Comparison of ENCODE assay signal across 7 cellular contexts in genomic region chr2:74457549-74458131, GRCh38. TPM values are rescaled to one million over a fixed set of nuclear protein-coding genes. Genes with fewer than 3 reads are reported as not detected.
DNase-seq lines count a peak whose midpoint lies in the region; ATAC-seq lines count a peak whose summit lies in the region.

No MANE protein-coding gene starts in this region.

- intact Hi-C loops in activated CD4-positive, alpha-beta memory T cell treated with anti-CD3 and anti-CD28 coated beads for 36 hours (cut with micrococcal nuclease): loop anchor here (1.0 to 10.0 kb wide), 7 partner anchors 8 to 1223 kb away; partner anchors contain the start of genes AUP1, CCT7, HTRA2 and MOGS

- WGBS in ectodermal cell, 2 experiments: 0% methylated on average over 45 to 46 of the region's 46 CpGs

- H3K27me3 ChIP-seq in ectodermal cell (ENCODE audit: control insufficient read depth, insufficient read depth, low read length, poor library complexity, severe bottlenecking) (no peaks in the 10 kb centered on the region), mucosa of rectum (ENCODE audit: control insufficient read depth in 2 of 2, insufficient read depth in 2 of 2, low read length in 2 of 2) (no peaks in the 10 kb centered on the region)

- H3K4me1 Mint-ChIP-seq in activated CD4-positive, alpha-beta memory T cell treated with anti-CD3 and anti-CD28 coated beads for 36 hours (ENCODE audit: low read depth): peaks cover 55% of the 10 kb centered on the region

- H3K36me3 ChIP-seq in ectodermal cell (ENCODE audit: control insufficient read depth, insufficient read depth, low read length) (peaks cover 8% of the 10 kb centered on the region), mucosa of rectum (ENCODE audit: control insufficient read depth in 2 of 2, insufficient read depth in 2 of 2, low read length in 2 of 2) (peaks cover 8 to 16% of the 10 kb centered on the region in 2 donors)

- H3K36me3 Mint-ChIP-seq in activated CD4-positive, alpha-beta memory T cell treated with anti-CD3 and anti-CD28 coated beads for 36 hours: peaks cover 13% of the 10 kb centered on the region

- CTCF ChIA-PET in activated CD4-positive, alpha-beta memory T cell treated with anti-CD3 and anti-CD28 coated beads for 36 hours (lab: Charles Lee): interaction anchor here (0.9 to 3.6 kb wide), 4 partner anchors 9 to 74 kb away, joined by 5 to 19 read pairs (median 14); partner anchors contain the start of genes CCDC142, HTRA2 and TTC31

- H3K9ac ChIP-seq in mucosa of rectum (ENCODE audit: low read depth in 1 of 2, low read length in 2 of 2): peak overlapping the region; percentile 86 to 95

- peak overlapping the region; percentile 87 for H3K4me3 Mint-ChIP-seq in activated CD4-positive, alpha-beta memory T cell treated with anti-CD3 and anti-CD28 coated beads for 36 hours

- H3K4me1 ChIP-seq in ectodermal cell (ENCODE audit: control insufficient read depth, insufficient read depth, low read length) (peaks cover 12% of the 10 kb centered on the region), mucosa of rectum (ENCODE audit: control insufficient read depth in 2 of 2, insufficient read depth in 2 of 2, low read length in 2 of 2) (peaks cover 25 to 26% of the 10 kb centered on the region in 2 donors)

- peak; percentile 69 for DNase-seq in NCI-H2107 (lab: John Stamatoyannopoulos, UW)
- peak; percentile 89 for DNase-seq in activated CD4-positive, alpha-beta memory T cell treated with anti-CD3 and anti-CD28 coated beads for 36 hours
- DNase-seq in stimulated activated CD8-positive, alpha-beta memory T cell treated with anti-CD3 and anti-CD28 coated beads, Interleukin-7, amount 100 ng/mL, for 24 hours (ENCODE audit: low read depth): peak; percentile 63

- ATAC-seq in GM18519 (IDR thresholded peaks at IDR 0.05; ENCODE audit: low FRiP score, unreplicated experiment): peak; percentile 4
- ATAC-seq in HG02763 (IDR thresholded peaks at IDR 0.05; ENCODE audit: unreplicated experiment): peak; percentile 36

- H3K27ac ChIP-seq in ectodermal cell (ENCODE audit: insufficient read depth, low read depth, low read length, poor library complexity, severe bottlenecking) (peak overlapping the region; percentile 94), mucosa of rectum (ENCODE audit: low read depth in 2 of 2, low read length in 2 of 2) (peak overlapping the region; percentile 94 to 100)

- H3K27me3 Mint-ChIP-seq in activated CD4-positive, alpha-beta memory T cell treated with anti-CD3 and anti-CD28 coated beads for 36 hours: peaks cover 2% of the 10 kb centered on the region

- H3K4me3 ChIP-seq in ectodermal cell (ENCODE audit: insufficient read depth, low read depth, low read length) (peak overlapping the region; percentile 75), mucosa of rectum (ENCODE audit: low read length in 2 of 2) (peak overlapping the region; percentile 82 to 91)

- peak overlapping the region; percentile 99 for H3K27ac Mint-ChIP-seq in activated CD4-positive, alpha-beta memory T cell treated with anti-CD3 and anti-CD28 coated beads for 36 hours

- no peaks in the 10 kb centered on the region for H3K9me3 ChIP-seq in ectodermal cell (ENCODE audit: control insufficient read depth, low read length)
- H3K9me3 ChIP-seq in mucosa of rectum (ENCODE audit: control insufficient read depth in 2 of 2, low read length in 2 of 2): no peaks in the 10 kb centered on the region

- H3K9me3 Mint-ChIP-seq in activated CD4-positive, alpha-beta memory T cell treated with anti-CD3 and anti-CD28 coated beads for 36 hours: no peaks in the 10 kb centered on the region

- POLR2A ChIA-PET in activated CD4-positive, alpha-beta memory T cell treated with anti-CD3 and anti-CD28 coated beads for 36 hours (lab: Charles Lee): interaction anchor here (0.9 to 3.2 kb wide), 6 partner anchors 14 to 253 kb away, joined by 3 to 20 read pairs (median 12); partner anchors contain the start of genes AUP1, C2orf81, CCDC142 and HTRA2

RNA-seq across cellular contexts. Expression of gene WBP1, which starts 0.6 kb away (rescaled TPM):
- 10 to 100 TPM; 32.9 to 35.9 TPM for total RNA-seq in activated CD4-positive, alpha-beta memory T cell treated with anti-CD3 and anti-CD28 coated beads for 36 hours
- 133 TPM for polyA plus RNA-seq in ectodermal cell (2013, experiment 1 of 4)
- polyA plus RNA-seq in ectodermal cell (2013, experiment 2 of 4): 133 TPM
- 112 TPM for polyA plus RNA-seq in ectodermal cell (2013, experiment 3 of 4)
- 131 TPM for polyA plus RNA-seq in ectodermal cell (2013, experiment 4 of 4)

RNA-seq across cellular contexts. Expression of gene INO80B, which starts 2.8 kb away (rescaled TPM):
- total RNA-seq in activated CD4-positive, alpha-beta memory T cell treated with anti-CD3 and anti-CD28 coated beads for 36 hours: 10 to 100 TPM; 32.8 to 35.0 TPM
- 31.6 TPM for polyA plus RNA-seq in ectodermal cell (2013, experiment 1 of 4)
- polyA plus RNA-seq in ectodermal cell (2013, experiment 2 of 4): 27.1 TPM
- 16.5 TPM for polyA plus RNA-seq in ectodermal cell (2013, experiment 3 of 4)
- polyA plus RNA-seq in ectodermal cell (2013, experiment 4 of 4): 17.9 TPM

RNA-seq across cellular contexts. Expression of gene MOGS, which starts 7.5 kb away (rescaled TPM):
- 10 to 100 TPM; 56.5 to 58.2 TPM for total RNA-seq in activated CD4-positive, alpha-beta memory T cell treated with anti-CD3 and anti-CD28 coated beads for 36 hours
- polyA plus RNA-seq in ectodermal cell (2013, experiment 1 of 4): 59.2 TPM
- polyA plus RNA-seq in ectodermal cell (2013, experiment 2 of 4): 56.1 TPM
- 46.2 TPM for polyA plus RNA-seq in ectodermal cell (2013, experiment 3 of 4)
- polyA plus RNA-seq in ectodermal cell (2013, experiment 4 of 4): 51.4 TPM

RNA-seq across cellular contexts. Expression of gene MRPL53, which starts 14.8 kb away (rescaled TPM):
- total RNA-seq in activated CD4-positive, alpha-beta memory T cell treated with anti-CD3 and anti-CD28 coated beads for 36 hours: 100 to 1,000 TPM; 117 to 121 TPM
- 46.6 TPM for polyA plus RNA-seq in ectodermal cell (2013, experiment 1 of 4)
- polyA plus RNA-seq in ectodermal cell (2013, experiment 2 of 4): 43.7 TPM
- polyA plus RNA-seq in ectodermal cell (2013, experiment 3 of 4): 33.0 TPM
- polyA plus RNA-seq in ectodermal cell (2013, experiment 4 of 4): 40.3 TPM

RNA-seq across cellular contexts. Expression of gene RTKN, which starts 15.9 kb away (rescaled TPM):
- 1 to 10 TPM; 1.4 to 1.6 TPM for total RNA-seq in activated CD4-positive, alpha-beta memory T cell treated with anti-CD3 and anti-CD28 coated beads for 36 hours
- 41.6 TPM for polyA plus RNA-seq in ectodermal cell (2013, experiment 1 of 4)
- 39.2 TPM for polyA plus RNA-seq in ectodermal cell (2013, experiment 2 of 4)
- 35.6 TPM for polyA plus RNA-seq in ectodermal cell (2013, experiment 3 of 4)
- 42.6 TPM for polyA plus RNA-seq in ectodermal cell (2013, experiment 4 of 4)

Comparison
In these comparisons a context has a peak if more than half of its experiments do, and no peak if none do; other contexts are left out.
1. Peak in every context shown above with its lines: DNase-seq, ATAC-seq, H3K4me3 ChIP-seq and H3K27ac ChIP-seq.